ENCODE assay signal across 8 cellular contexts in genomic region chr1:89065077-89065868, GRCh38. TPM values are rescaled to one million over a fixed set of nuclear protein-coding genes. Genes with fewer than 3 reads are reported as not detected.
DNase-seq lines count a peak whose midpoint lies in the region; ATAC-seq and TF ChIP-seq lines count a peak whose summit lies in the region.

Gene GBP1 (minus strand): TSS chr1:89065208. CDS start chr1:89063234, 1,974 bp downstream.

- WGBS in H9 (ENCODE audit: extremely low coverage, insufficient read length, low lambda C conversion rate), result no CpG with 5 or more reads among the region's 4 CpGs

- H3K4me3 Mint-ChIP-seq in H9, result no peak within 1 kb of the TSS

- H4K8ac ChIP-seq in H9 (replicated peaks; ENCODE audit: insufficient read length, low read depth, low read length), result no peak within 1 kb of the TSS

- no peak within 1 kb of the TSS for H2BK5ac ChIP-seq in H9 (ENCODE audit: insufficient read length, low read length)

- H3K23me2 ChIP-seq in H9 (ENCODE audit: insufficient read length, low read depth, low read length, poor library complexity, severe bottlenecking), result no peaks in the 10 kb centered on the region

- DNase-seq in A172 (ENCODE audit: low spot score) (peak; percentile 38), fibroblast of lung (ENCODE audit: low read depth in 2 of 2) (peak; percentile 88 to 96), omental fat pad (ENCODE audit: low spot score) (no peak), H9 (no peak), NCI-H146 treated with DMSO at 0.1 percent for 48 hours (lab: John Stamatoyannopoulos, UW; ENCODE audit: unreplicated experiment) (no peak)

- no peaks in the 10 kb centered on the region for H3K79me1 ChIP-seq in H9 (ENCODE audit: insufficient read depth, low read depth, low read length, poor library complexity, severe bottlenecking)

- H3K27me3 ChIP-seq in fibroblast of lung (ENCODE audit: control insufficient read depth, insufficient read depth, low read length) (no peaks in the 10 kb centered on the region), H9 (ENCODE audit: insufficient read depth, low read length) (no peaks in the 10 kb centered on the region)

- H2AFZ ChIP-seq in fibroblast of lung (ENCODE audit: low read length) (peak within 1 kb of the TSS; percentile 94), H9 (ENCODE audit: low read length) (no peak within 1 kb of the TSS)

- H4K20me1 ChIP-seq in fibroblast of lung (ENCODE audit: control insufficient read depth, extremely low read depth, insufficient read depth, low read length) (no peaks in the 10 kb centered on the region), H9 (ENCODE audit: control insufficient read depth, insufficient read depth, insufficient read length) (no peaks in the 10 kb centered on the region)

- peak within 1 kb of the TSS; percentile 51 for H3K9ac ChIP-seq in fibroblast of lung (ENCODE audit: insufficient read depth, low read length)
- H3K9ac ChIP-seq in H9 (ENCODE audit: extremely low read depth, insufficient read length, low read length), result no peak within 1 kb of the TSS

- no peak within 1 kb of the TSS for H3K56ac ChIP-seq in H9 (ENCODE audit: insufficient read length, low read depth, low read length)

- H3K4me3 ChIP-seq in WI38 (ENCODE audit: low read depth, low read length) (peak within 1 kb of the TSS; percentile 77), fibroblast of lung (replicated peaks in 1 of 4; ENCODE audit: control extremely low read depth in 1 of 4, insufficient read depth in 1 of 4, low read depth in 3 of 4, low read length in 4 of 4) (peak within 1 kb of the TSS; percentile 40 to 97 (median 63))

- H2BK12ac ChIP-seq in H9 (ENCODE audit: insufficient read length, low read depth, low read length), result no peak within 1 kb of the TSS

- H3K4me2 ChIP-seq in fibroblast of lung (ENCODE audit: extremely low read depth, insufficient read depth, low read length) (peak within 1 kb of the TSS; percentile 92), H9 (ENCODE audit: insufficient read depth, insufficient read length, low read length) (no peak within 1 kb of the TSS)

- ATAC-seq in GM18867 (IDR thresholded peaks at IDR 0.05; ENCODE audit: unreplicated experiment) (peak; percentile 67), HG03135 (IDR thresholded peaks at IDR 0.05; ENCODE audit: unreplicated experiment) (peak; percentile 45), omental fat pad (ENCODE audit: low FRiP score) (peak; percentile 93)

- no peak within 1 kb of the TSS for H2AK5ac ChIP-seq in H9 (ENCODE audit: insufficient read length, low read length)

- peaks cover 3% of the 10 kb centered on the region for H3K4me1 ChIP-seq in fibroblast of lung (ENCODE audit: control insufficient read depth, extremely low read depth, insufficient read depth, low read length)
- H3K4me1 ChIP-seq in H9 (ENCODE audit: insufficient read depth, low read length), result no peaks in the 10 kb centered on the region

- H3K23ac ChIP-seq in H9 (ENCODE audit: insufficient read length, low read depth, low read length), result no peak within 1 kb of the TSS

- no peaks in the 10 kb centered on the region for H3K36me3 ChIP-seq in fibroblast of lung (ENCODE audit: control insufficient read depth, insufficient read depth, low read length)

- H3K27me3 Mint-ChIP-seq in H9 (ENCODE audit: low read depth), result no peaks in the 10 kb centered on the region; the same call in 1 of the 2 replicates

- H3K36me3 Mint-ChIP-seq in H9 (ENCODE audit: insufficient read depth in 1 of 3, low read depth in 3 of 3), result no peaks in the 10 kb centered on the region

- no peaks in the 10 kb centered on the region; a peak in 1 of 4 replicates for H3K4me1 Mint-ChIP-seq in H9

- H3K9me3 ChIP-seq in fibroblast of lung (ENCODE audit: control insufficient read depth, insufficient read depth, low read depth, low read length) (no peaks in the 10 kb centered on the region), H9 (ENCODE audit: control insufficient read depth, low read depth, low read length) (no peaks in the 10 kb centered on the region)

- H3K79me2 ChIP-seq in fibroblast of lung (ENCODE audit: control insufficient read depth, insufficient read depth, low read length), result peaks cover 8% of the 10 kb centered on the region
- no peaks in the 10 kb centered on the region for H3K79me2 ChIP-seq in H9 (ENCODE audit: insufficient read depth, low read length)

- H2BK20ac ChIP-seq in H9 (ENCODE audit: low read depth, low read length, poor library complexity, severe bottlenecking), result no peak within 1 kb of the TSS

- no peak within 1 kb of the TSS for H4K5ac ChIP-seq in H9 (ENCODE audit: insufficient read length, low read depth, low read length)

- H3K27ac ChIP-seq in fibroblast of lung (ENCODE audit: insufficient read depth, low read length) (peak within 1 kb of the TSS; percentile 76), H9 (ENCODE audit: insufficient read length, low read depth, low read length) (no peak within 1 kb of the TSS)

- H3K9me3 Mint-ChIP-seq in H9, result no peaks in the 10 kb centered on the region

- no peak within 1 kb of the TSS for H2BK120ac ChIP-seq in H9 (ENCODE audit: low read depth, low read length, poor library complexity, severe bottlenecking)

- no peak within 1 kb of the TSS for H3T11ph ChIP-seq in H9 (ENCODE audit: low read length)

- no peak within 1 kb of the TSS for H4K91ac ChIP-seq in H9 (ENCODE audit: insufficient read length, low read depth, low read length)

- no peak within 1 kb of the TSS for H3K4ac ChIP-seq in H9 (ENCODE audit: low read depth, low read length)

- no peak within 1 kb of the TSS for H2BK15ac ChIP-seq in H9 (ENCODE audit: low read depth, low read length)

- no peak within 1 kb of the TSS for H3K14ac ChIP-seq in H9 (ENCODE audit: insufficient read depth, low read length)

- H3K18ac ChIP-seq in H9 (ENCODE audit: insufficient read length, low read depth, low read length), result no peak within 1 kb of the TSS

- TF ChIP-seq CTCF in WI38 (IDR thresholded peaks at IDR 0.05; ENCODE audit: low read depth, low read length), result no peak
- TF ChIP-seq CTCF in fibroblast of lung (conservative IDR thresholded peaks at IDR 0.05 in 1 of 2, IDR thresholded peaks at IDR 0.05 in 1 of 2; ENCODE audit: low read depth in 1 of 2, low read length in 2 of 2), result no peak
- TF ChIP-seq CTCF in omental fat pad (IDR thresholded peaks at IDR 0.05), result no peak
- no peak for TF ChIP-seq CTCF in H9 (conservative IDR thresholded peaks at IDR 0.05)

- no peak within 1 kb of the TSS; a peak in 1 of 7 replicates for H3K27ac Mint-ChIP-seq in H9

RNA-seq across cellular contexts. Expression of gene GBP1, which starts in this region (rescaled TPM):
- 7.1 and 14.7 TPM in 2 replicates for total RNA-seq in A172 (2014; rRNA removed; shearing (Covaris generic))
- total RNA-seq in fibroblast of lung, result 35.7 and 45.6 TPM in 2 replicates
- polyA plus RNA-seq in fibroblast of lung, result 48.1 and 74.2 TPM in 2 replicates
- polyA plus RNA-seq in fibroblast of lung (2012), result 36.5 and 61.8 TPM in 2 replicates
- 16.9 and 29.5 TPM in 2 replicates for polyA minus RNA-seq in fibroblast of lung (ENCODE audit: low replicate concordance)
- 100 to 1,000 TPM in 1 of 4 donors, 10 to 100 TPM in 3; 19.2 to 250 (median 39.1) TPM for total RNA-seq in omental fat pad
- total RNA-seq in H9 (2021), result not detected in 2 replicates

Comparison
In these comparisons a context has a peak if more than half of its experiments do, and no peak if none do; other contexts are left out.
1. DNase-seq: peak in A172 (single experiment) and fibroblast of lung (2 of 2); none in omental fat pad (single experiment), H9 (single experiment) and NCI-H146 treated with DMSO at 0.1 percent for 48 hours (single experiment).
2. Peak in every context shown above with its lines, with median percentiles within 50 percentile points of each other: ATAC-seq.